18 cellular contexts compared by ENCODE assay signal in genomic region chr9:77826621-77827020, GRCh38.
DNase-seq lines count a peak whose midpoint lies in the region; FAIRE-seq and TF ChIP-seq lines count a peak whose summit lies in the region.
"Had no signal": no experiment of that assay in that cellular context is flagged by ENCODE, and none has a peak within 500 bp of the region (broad histone marks: within the 10 kb centered on the region; RNA-seq: fewer than 3 reads in every experiment).

No MANE protein-coding gene starts in this region.

- peaks cover 9% of the 10 kb centered on the region; the same call in 1 of the 2 replicates for H3F3A ChIP-seq in Loucy (ENCODE audit: low read depth)

- H3K27ac Mint-ChIP-seq in astrocyte (ENCODE audit: unreplicated experiment) = no peak overlapping the region
- no peak overlapping the region for H3K27ac Mint-ChIP-seq in activated naive CD4-positive, alpha-beta T cell treated with anti-CD3 and anti-CD28 coated beads for 36 hours

- peaks cover 26 to 36% (median 30%) of the 10 kb centered on the region in 10 experiments for H3K4me1 ChIP-seq in BLaER1 treated with 17β-estradiol and CSF1 and Interleukin-3, amounts not matched to agents 10 nM and 100 nM
- peaks cover 44% of the 10 kb centered on the region for H3K4me1 ChIP-seq in Loucy (ENCODE audit: insufficient read depth, low read length, poor library complexity, severe bottlenecking)
- peaks cover 11% of the 10 kb centered on the region for H3K4me1 ChIP-seq in astrocyte (ENCODE audit: insufficient read depth, low read length)
- H3K4me1 ChIP-seq: SJCRH30 had no signal

- no peak overlapping the region for H3K4me3 ChIP-seq in BLaER1 treated with 17β-estradiol and CSF1 and Interleukin-3, amounts not matched to agents 10 nM and 100 nM
- H3K4me3 ChIP-seq in Loucy (ENCODE audit: low read length, poor library complexity, severe bottlenecking) = peak overlapping the region; percentile 44
- H3K4me3 ChIP-seq in astrocyte (ENCODE audit: insufficient read depth, low read depth, low read length) = no peak overlapping the region
- H3K4me3 ChIP-seq: SJCRH30 had no signal

- H3K27me3 ChIP-seq in BLaER1 treated with 17β-estradiol and CSF1 and Interleukin-3, amounts not matched to agents 10 nM and 100 nM = no peaks in the 10 kb centered on the region
- no peaks in the 10 kb centered on the region for H3K27me3 ChIP-seq in Loucy (ENCODE audit: insufficient read depth, low read length, poor library complexity, severe bottlenecking)
- H3K27me3 ChIP-seq in astrocyte (ENCODE audit: insufficient read depth, low read length) = no peaks in the 10 kb centered on the region
- H3K27me3 ChIP-seq: SJCRH30 had no signal

- intact Hi-C loops in activated naive CD4-positive, alpha-beta T cell treated with anti-CD3 and anti-CD28 coated beads for 36 hours (cut with micrococcal nuclease) = no loop called here

- H3K4me3 Mint-ChIP-seq in astrocyte (ENCODE audit: unreplicated experiment) = no peak overlapping the region
- H3K4me3 Mint-ChIP-seq in activated naive CD4-positive, alpha-beta T cell treated with anti-CD3 and anti-CD28 coated beads for 36 hours = no peak overlapping the region
- H3K4me3 Mint-ChIP-seq: H9 had no signal

- FAIRE-seq in astrocyte (lab: Jason Lieb, UNC) = no peak

- H3K79me2 ChIP-seq in Loucy (ENCODE audit: insufficient read depth, low read length) (peaks cover 88% of the 10 kb centered on the region), astrocyte (ENCODE audit: insufficient read depth, low read length) (peaks cover 5% of the 10 kb centered on the region)

- H3K36me3 ChIP-seq in BLaER1 treated with 17β-estradiol and CSF1 and Interleukin-3, amounts not matched to agents 10 nM and 100 nM = peaks cover 0 to 48% (median 0%) of the 10 kb centered on the region in 11 experiments; a peak in 6 of 22 replicates
- peaks cover 43% of the 10 kb centered on the region; the same call in 1 of the 2 replicates for H3K36me3 ChIP-seq in Loucy (ENCODE audit: insufficient read depth, low read length)
- no peaks in the 10 kb centered on the region for H3K36me3 ChIP-seq in astrocyte (ENCODE audit: insufficient read depth, low read length)
- H3K36me3 ChIP-seq: SJCRH30 had no signal

- no peaks in the 10 kb centered on the region for H3K9me3 ChIP-seq in BLaER1 treated with 17β-estradiol and CSF1 and Interleukin-3, amounts not matched to agents 10 nM and 100 nM (replicated peaks in 1 of 11)
- H3K9me3 ChIP-seq in Loucy (ENCODE audit: insufficient read depth, low read depth, low read length) (no peaks in the 10 kb centered on the region), astrocyte (ENCODE audit: insufficient read depth, low read depth, low read length) (no peaks in the 10 kb centered on the region)
- H3K9me3 ChIP-seq: SJCRH30 had no signal

- no peaks in the 10 kb centered on the region for H3K9me3 Mint-ChIP-seq in astrocyte (ENCODE audit: unreplicated experiment)
- no peaks in the 10 kb centered on the region for H3K9me3 Mint-ChIP-seq in activated naive CD4-positive, alpha-beta T cell treated with anti-CD3 and anti-CD28 coated beads for 36 hours
- H3K9me3 Mint-ChIP-seq: CD4-positive, alpha-beta T cell; H9 had no signal

- peaks cover 0 to 94% (median 6%) of the 10 kb centered on the region in 11 experiments; a peak in 13 of 22 replicates for H4K20me1 ChIP-seq in BLaER1 treated with 17β-estradiol and CSF1 and Interleukin-3, amounts not matched to agents 10 nM and 100 nM
- H4K20me1 ChIP-seq in Loucy (ENCODE audit: insufficient read depth, low read length, poor library complexity, severe bottlenecking) = peaks cover 51% of the 10 kb centered on the region
- peaks cover 13% of the 10 kb centered on the region for H4K20me1 ChIP-seq in astrocyte (ENCODE audit: insufficient read depth, low read length)

- no peak overlapping the region for H3K9ac ChIP-seq in BLaER1 treated with 17β-estradiol and CSF1 and Interleukin-3, amounts not matched to agents 10 nM and 100 nM
- H3K9ac ChIP-seq in Loucy (ENCODE audit: low read depth, low read length, poor library complexity, severe bottlenecking) (no peak overlapping the region), astrocyte (ENCODE audit: low read length) (no peak overlapping the region)

- no peak overlapping the region for H2AFZ ChIP-seq in Loucy (ENCODE audit: low read length)
- no peak overlapping the region for H2AFZ ChIP-seq in astrocyte (ENCODE audit: low read depth, low read length)

- peak overlapping the region in 4 of 11 experiments; percentile 3 to 50 (median 36); a peak in 4 of 22 replicates for H3K27ac ChIP-seq in BLaER1 treated with 17β-estradiol and CSF1 and Interleukin-3, amounts not matched to agents 10 nM and 100 nM
- peak overlapping the region; percentile 45 for H3K27ac ChIP-seq in astrocyte (ENCODE audit: low read depth, low read length)
- H3K27ac ChIP-seq: RWPE1, SJCRH30 had no signal

- TF ChIP-seq CTCF in Loucy (conservative IDR thresholded peaks at IDR 0.05; ENCODE audit: low read length) (no peak), astrocyte (IDR thresholded peaks at IDR 0.05; ENCODE audit: insufficient read depth, low read depth, low read length) (no peak)

- H3K27me3 Mint-ChIP-seq in astrocyte (ENCODE audit: low read depth, unreplicated experiment) = no peaks in the 10 kb centered on the region
- no peaks in the 10 kb centered on the region for H3K27me3 Mint-ChIP-seq in activated naive CD4-positive, alpha-beta T cell treated with anti-CD3 and anti-CD28 coated beads for 36 hours (ENCODE audit: low read depth)
- H3K27me3 Mint-ChIP-seq: CD4-positive, alpha-beta T cell had no signal

- peaks cover 11% of the 10 kb centered on the region for H3K4me1 Mint-ChIP-seq in astrocyte (ENCODE audit: low read depth, unreplicated experiment)
- H3K4me1 Mint-ChIP-seq in activated naive CD4-positive, alpha-beta T cell treated with anti-CD3 and anti-CD28 coated beads for 36 hours (ENCODE audit: low read depth) = peaks cover 20% of the 10 kb centered on the region

- peak overlapping the region in 10 of 11 experiments; percentile 37 to 73 (median 58); a peak in 16 of 22 replicates for H3K4me2 ChIP-seq in BLaER1 treated with 17β-estradiol and CSF1 and Interleukin-3, amounts not matched to agents 10 nM and 100 nM
- H3K4me2 ChIP-seq in Loucy (ENCODE audit: low read depth, low read length, poor library complexity, severe bottlenecking) (peak overlapping the region; percentile 51), astrocyte (ENCODE audit: low read length) (peak overlapping the region; percentile 43)

- peaks cover 4% of the 10 kb centered on the region for H3K36me3 Mint-ChIP-seq in astrocyte (ENCODE audit: low read depth, unreplicated experiment)
- H3K36me3 Mint-ChIP-seq in activated naive CD4-positive, alpha-beta T cell treated with anti-CD3 and anti-CD28 coated beads for 36 hours (ENCODE audit: low read depth) = no peaks in the 10 kb centered on the region

- CTCF ChIA-PET in activated naive CD4-positive, alpha-beta T cell treated with anti-CD3 and anti-CD28 coated beads for 36 hours (lab: Charles Lee) = no interaction called here

- DNase-seq in astrocyte (ENCODE audit: low read depth) (peak; percentile 72), kidney tubule cell (ENCODE audit: low spot score) (peak; percentile 12), NCI-H2081 treated with DMSO at 0.1 percent for 48 hours (lab: John Stamatoyannopoulos, UW) (no peak), dedifferentiated amniotic fluid mesenchymal stem cell (ENCODE audit: extremely low spot score) (no peak), pons (ENCODE audit: low spot score) (no peak)
- DNase-seq in activated naive CD4-positive, alpha-beta T cell treated with anti-CD3 and anti-CD28 coated beads for 36 hours = no peak
- DNase-seq: CD4-positive, alpha-beta T cell; DND-41; GDM1; H9; NCI-H1105 treated with DMSO at 0.1 percent for 48 hours; NCI-H187 treated with DMSO at 0.1 percent for 48 hours; NCI-H2171 treated with DMSO at 0.1 percent for 48 hours; NCI-H510A; SJCRH30 had no signal

- H3K9me2 ChIP-seq in Loucy (replicated peaks; ENCODE audit: low read depth, low read length) = no peaks in the 10 kb centered on the region

Comparison
In these comparisons a context has a peak if more than half of its experiments do, and no peak if none do; other contexts are left out.
1. DNase-seq: peak in astrocyte (single experiment) and kidney tubule cell (single experiment); none in activated naive CD4-positive, alpha-beta T cell treated with anti-CD3 and anti-CD28 coated beads for 36 hours (single experiment), NCI-H2081 treated with DMSO at 0.1 percent for 48 hours (single experiment), dedifferentiated amniotic fluid mesenchymal stem cell (single experiment) and pons (single experiment).
2. Peak in every context shown above with its lines, with median percentiles within 50 percentile points of each other: H3K4me2 ChIP-seq.